ENCODE assay signal across 13 cellular contexts in genomic region chr19:44660081-44660480, GRCh38. TPM values are rescaled to one million over a fixed set of nuclear protein-coding genes. Genes with fewer than 3 reads are reported as not detected.
DNase-seq lines count a peak whose midpoint lies in the region; ATAC-seq and TF ChIP-seq lines count a peak whose summit lies in the region.
"Had no signal": no experiment of that assay in that cellular context is flagged by ENCODE, and none has a peak within 500 bp of the region (broad histone marks: within the 10 kb centered on the region; RNA-seq: fewer than 3 reads in every experiment).

No MANE protein-coding gene starts in this region.

- no peaks in the 10 kb centered on the region for H4K20me1 ChIP-seq in PC-3 (ENCODE audit: low read length)

- H3K27ac ChIP-seq in PC-3 (ENCODE audit: low read length) (no peak overlapping the region), epithelial cell of prostate (peak overlapping the region; percentile 6), thyroid gland (no peak overlapping the region)

- H3K4me1 Mint-ChIP-seq in activated CD8-positive, alpha-beta T cell treated with anti-CD3 and anti-CD28 coated beads, Interleukin-2, amount 10 ng/mL, durations not matched to agents 7 days and 5 days (ENCODE audit: low read depth), result no peaks in the 10 kb centered on the region
- peaks cover 1 to 8% (median 6%) of the 10 kb centered on the region in 4 donors for H3K4me1 Mint-ChIP-seq in naive thymus-derived CD8-positive, alpha-beta T cell

- H3K79me2 ChIP-seq in PC-3 (ENCODE audit: low read length), result no peaks in the 10 kb centered on the region

- no peak overlapping the region for H3K27ac Mint-ChIP-seq in activated CD8-positive, alpha-beta T cell treated with anti-CD3 and anti-CD28 coated beads, Interleukin-2, amount 10 ng/mL, durations not matched to agents 7 days and 5 days
- H3K27ac Mint-ChIP-seq in naive thymus-derived CD8-positive, alpha-beta T cell, result no peak overlapping the region
- H3K27ac Mint-ChIP-seq: H9 had no signal

- no peaks in the 10 kb centered on the region for H3K27me3 Mint-ChIP-seq in activated CD8-positive, alpha-beta T cell treated with anti-CD3 and anti-CD28 coated beads, Interleukin-2, amount 10 ng/mL, durations not matched to agents 7 days and 5 days (ENCODE audit: low read depth)
- H3K27me3 Mint-ChIP-seq in naive thymus-derived CD8-positive, alpha-beta T cell, result no peaks in the 10 kb centered on the region

- DNase-seq in PC-3, result peak; percentile 45
- no peak for DNase-seq in epithelial cell of prostate (ENCODE audit: low read depth, low spot score)
- DNase-seq in posterior vena cava (ENCODE audit: low spot score), result peak; percentile 58
- no peak for DNase-seq in activated CD8-positive, alpha-beta T cell treated with anti-CD3 and anti-CD28 coated beads, Interleukin-2, amount 10 ng/mL, durations not matched to agents 7 days and 5 days
- no peak for DNase-seq in thyroid gland
- no peak for DNase-seq in naive thymus-derived CD8-positive, alpha-beta T cell
- DNase-seq: H9, NCI-H1105 treated with DMSO at 0.1 percent for 48 hours, NCI-H187, NCI-H446, NCI-H69, SIG-M5 had no signal

- no peaks in the 10 kb centered on the region for H3K9me2 ChIP-seq in PC-3 (replicated peaks; ENCODE audit: low read length)

- H3K9me3 ChIP-seq in PC-3 (ENCODE audit: low read length) (no peaks in the 10 kb centered on the region), thyroid gland (no peaks in the 10 kb centered on the region)

- POLR2A ChIA-PET in PC-3 (lab: Charles Lee; ENCODE audit: unreplicated experiment), result interaction anchor here (0.6 kb wide), 1 partner anchor 52 kb away, joined by 15 read pairs; no protein-coding TSS in a partner anchor
- POLR2A ChIA-PET in activated CD8-positive, alpha-beta T cell treated with anti-CD3 and anti-CD28 coated beads, Interleukin-2, amount 10 ng/mL, durations not matched to agents 7 days and 5 days (lab: Charles Lee), result no interaction called here
- POLR2A ChIA-PET in naive thymus-derived CD8-positive, alpha-beta T cell (lab: Charles Lee), result no interaction called here

- H3F3A ChIP-seq in PC-3 (ENCODE audit: low read length, unreplicated experiment), result no peaks in the 10 kb centered on the region

- intact Hi-C loops in PC-3 (cut with micrococcal nuclease) (no loop called here), posterior vena cava (cut with DNase I) (loop anchor here in 1 of 2 donors (5.0 kb wide), 1 partner anchor 88 kb away; no protein-coding TSS in a partner anchor), thyroid gland (cut with DNase I) (no loop called here)

- H3K4me1 ChIP-seq in PC-3 (ENCODE audit: insufficient read depth, low read length) (0 out of 2 replicates have a peak, but pooled peaks cover 3% of the 10 kb centered on the region), thyroid gland (no peaks in the 10 kb centered on the region)

- 89 to 100% methylated on average over 2 to 4 of the region's 4 CpGs for WGBS in thyroid gland, 2 donors

- H3K4me3 ChIP-seq in PC-3 (ENCODE audit: low read length), result no peak overlapping the region
- no peak overlapping the region for H3K4me3 ChIP-seq in thyroid gland (replicated peaks in 1 of 3)

- BruUV-seq in PC-3 (replicated peaks; lab: Mats Ljungman, UMichigan), result no TSS peak

- no peak overlapping the region for H3K9ac ChIP-seq in PC-3 (ENCODE audit: low read length)

- no peak overlapping the region for H2AFZ ChIP-seq in PC-3 (ENCODE audit: low read length)

- H3K4me3 Mint-ChIP-seq in activated CD8-positive, alpha-beta T cell treated with anti-CD3 and anti-CD28 coated beads, Interleukin-2, amount 10 ng/mL, durations not matched to agents 7 days and 5 days, result no peak overlapping the region
- H3K4me3 Mint-ChIP-seq in naive thymus-derived CD8-positive, alpha-beta T cell, result no peak overlapping the region
- H3K4me3 Mint-ChIP-seq: H9 had no signal

- no peak overlapping the region for H3K4me2 ChIP-seq in PC-3 (ENCODE audit: low read length)

- H3K36me3 Mint-ChIP-seq in activated CD8-positive, alpha-beta T cell treated with anti-CD3 and anti-CD28 coated beads, Interleukin-2, amount 10 ng/mL, durations not matched to agents 7 days and 5 days (ENCODE audit: low read depth), result no peaks in the 10 kb centered on the region
- peaks cover 0 to 12% (median 0%) of the 10 kb centered on the region in 3 donors for H3K36me3 Mint-ChIP-seq in naive thymus-derived CD8-positive, alpha-beta T cell

- H3K36me3 ChIP-seq in PC-3 (ENCODE audit: low read depth, low read length), result peaks cover 57% of the 10 kb centered on the region
- H3K36me3 ChIP-seq in thyroid gland, result peaks cover 28 to 36% of the 10 kb centered on the region in 2 donors

- H3K9me3 Mint-ChIP-seq in activated CD8-positive, alpha-beta T cell treated with anti-CD3 and anti-CD28 coated beads, Interleukin-2, amount 10 ng/mL, durations not matched to agents 7 days and 5 days (ENCODE audit: insufficient read depth), result no peaks in the 10 kb centered on the region
- H3K9me3 Mint-ChIP-seq in naive thymus-derived CD8-positive, alpha-beta T cell, result no peaks in the 10 kb centered on the region

- ATAC-seq in PC-3, result peak; percentile 63
- no peak for ATAC-seq in activated CD8-positive, alpha-beta T cell treated with anti-CD3 and anti-CD28 coated beads, Interleukin-2, amount 10 ng/mL, durations not matched to agents 7 days and 5 days
- no peak for ATAC-seq in naive thymus-derived CD8-positive, alpha-beta T cell

- TF ChIP-seq CTCF in PC-3 (conservative IDR thresholded peaks at IDR 0.05; ENCODE audit: low read depth, low read length) (no peak), thyroid gland (IDR thresholded peaks at IDR 0.05) (no peak)

- no peak for TF ChIP-seq POLR2A in thyroid gland (IDR thresholded peaks at IDR 0.05)

- no peaks in the 10 kb centered on the region for H3K27me3 ChIP-seq in PC-3 (ENCODE audit: low read length)
- H3K27me3 ChIP-seq in thyroid gland, result no peaks in the 10 kb centered on the region

- CTCF ChIA-PET in PC-3 (lab: Charles Lee), result interaction anchor here (0.6 kb wide), 1 partner anchor 83 kb away, joined by 12 read pairs; no protein-coding TSS in a partner anchor
- CTCF ChIA-PET in activated CD8-positive, alpha-beta T cell treated with anti-CD3 and anti-CD28 coated beads, Interleukin-2, amount 10 ng/mL, durations not matched to agents 7 days and 5 days (lab: Charles Lee), result interaction anchor here (1.3 to 1.6 kb wide), 3 partner anchors 28 to 184 kb away, joined by 3 to 5 read pairs (median 4); no protein-coding TSS in a partner anchor

RNA-seq across cellular contexts. Expression of gene CEACAM19, which starts 11.2 kb away (rescaled TPM):
- 2.2 and 4.3 TPM in 2 replicates for total RNA-seq in PC-3 (2014; rRNA removed)
- total RNA-seq in posterior vena cava, result 1 to 10 TPM; 4.1 to 7.8 TPM
- total RNA-seq in activated CD8-positive, alpha-beta T cell treated with anti-CD3 and anti-CD28 coated beads, Interleukin-2, amount 10 ng/mL, durations not matched to agents 7 days and 5 days, result under 1 TPM; 0.23 to 0.34 TPM
- 1 to 10 TPM in 3 of 4 donors, under 1 TPM in 1; 0.78 to 5.5 (median 3.8) TPM for total RNA-seq in thyroid gland
- 1 to 10 TPM; 1.9 to 3.6 TPM for total RNA-seq in naive thymus-derived CD8-positive, alpha-beta T cell
- under 1 TPM in 1 of 3 donors, not detected in 2; 0.14 TPM for polyA plus RNA-seq in naive thymus-derived CD8-positive, alpha-beta T cell

RNA-seq across cellular contexts. Expression of gene PVR, which starts 16.4 kb away (rescaled TPM):
- total RNA-seq in PC-3 (2014; rRNA removed) (67.8 and 75.3 TPM in 2 replicates), posterior vena cava (10 to 100 TPM; 22.4 to 35.6 TPM), thyroid gland (10 to 100 TPM; 25.4 to 36.5 (median 30.2) TPM)
- 1 to 10 TPM; 4.6 to 5.2 TPM for total RNA-seq in activated CD8-positive, alpha-beta T cell treated with anti-CD3 and anti-CD28 coated beads, Interleukin-2, amount 10 ng/mL, durations not matched to agents 7 days and 5 days
- 1 to 10 TPM; 3.7 to 3.8 TPM for total RNA-seq in naive thymus-derived CD8-positive, alpha-beta T cell
- polyA plus RNA-seq in naive thymus-derived CD8-positive, alpha-beta T cell, result 1 to 10 TPM in 1 of 3 donors, under 1 TPM in 2; 0.11 to 1.4 (median 0.37) TPM

RNA-seq across cellular contexts. Expression of gene CEACAM16, which starts 38.9 kb away (rescaled TPM):
- total RNA-seq in PC-3 (2014; rRNA removed), result not detected in 2 replicates
- not detected for total RNA-seq in posterior vena cava
- total RNA-seq in activated CD8-positive, alpha-beta T cell treated with anti-CD3 and anti-CD28 coated beads, Interleukin-2, amount 10 ng/mL, durations not matched to agents 7 days and 5 days, result not detected
- total RNA-seq in thyroid gland, result under 1 TPM in 1 of 4 donors, not detected in 3; 0.40 TPM
- total RNA-seq in naive thymus-derived CD8-positive, alpha-beta T cell, result not detected
- polyA plus RNA-seq in naive thymus-derived CD8-positive, alpha-beta T cell, result not detected
- total RNA-seq: H9, RPMI7951 had no signal

RNA-seq across cellular contexts. Expression of gene IGSF23, which starts 46.7 kb away (rescaled TPM):
- total RNA-seq in PC-3 (2014; rRNA removed) (not detected in 2 replicates), posterior vena cava (not detected), thyroid gland (not detected)
- not detected for total RNA-seq in activated CD8-positive, alpha-beta T cell treated with anti-CD3 and anti-CD28 coated beads, Interleukin-2, amount 10 ng/mL, durations not matched to agents 7 days and 5 days
- not detected for total RNA-seq in naive thymus-derived CD8-positive, alpha-beta T cell
- not detected for polyA plus RNA-seq in naive thymus-derived CD8-positive, alpha-beta T cell
- total RNA-seq: H9, RPMI7951 had no signal

Comparison
In these comparisons a context has a peak if more than half of its experiments do, and no peak if none do; other contexts are left out.
1. DNase-seq: peak in PC-3 (single experiment) and posterior vena cava (single experiment); none in epithelial cell of prostate (single experiment), activated CD8-positive, alpha-beta T cell treated with anti-CD3 and anti-CD28 coated beads, Interleukin-2, amount 10 ng/mL, durations not matched to agents 7 days and 5 days (single experiment), thyroid gland (0 of 2) and naive thymus-derived CD8-positive, alpha-beta T cell (0 of 10).